In the genomic region with DNA sequence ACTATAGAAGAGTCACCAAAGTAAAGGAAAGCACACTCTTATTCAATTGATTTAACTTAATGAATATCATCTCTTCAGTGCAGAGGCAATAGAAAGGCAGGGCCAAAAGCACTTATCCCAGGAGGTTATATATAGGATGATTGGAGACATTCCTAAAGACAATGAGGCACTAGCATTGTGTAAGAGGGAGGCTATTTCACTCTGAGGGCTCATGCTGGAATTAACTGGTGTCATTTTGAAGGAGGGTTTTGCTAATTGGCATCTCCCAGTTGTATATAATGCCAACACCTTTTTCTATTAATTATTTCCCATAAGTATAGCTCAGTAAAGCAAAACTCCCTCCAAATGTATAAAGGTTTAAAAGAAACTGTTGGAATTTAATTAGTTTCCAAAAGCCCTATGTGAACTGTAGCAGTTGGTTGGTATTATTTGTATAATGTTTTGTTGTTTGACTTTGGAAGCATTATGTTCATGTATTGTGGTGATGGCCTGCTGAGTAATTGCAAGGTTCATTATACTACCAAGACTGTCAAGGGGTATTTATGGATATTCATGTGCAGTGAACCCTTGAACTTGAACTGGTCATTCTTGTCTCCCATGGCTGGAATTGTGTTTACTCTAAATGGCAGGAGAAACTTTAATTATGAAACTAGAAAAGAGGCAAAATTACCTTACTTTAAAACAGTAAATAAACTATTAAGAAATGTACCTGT, we compare ENCODE assay signal across 1 cellular context.
TF ChIP-seq lines count a peak whose summit lies in the region.

No MANE protein-coding gene starts in this region.

TF ChIP-seq in A549, 52 proteins besides CTCF, POLR2A, EP300 and RAD21 (continued from another document):
- TF ChIP-seq HEYL (CRISPR knock-in tag; IDR thresholded peaks at IDR 0.05) (no peak), ZSCAN20 (CRISPR knock-in tag; IDR thresholded peaks at IDR 0.05) (no peak), CHD4 (IDR thresholded peaks at IDR 0.05; ENCODE audit: borderline replicate concordance) (no peak), CBX8 (IDR thresholded peaks at IDR 0.05) (no peak), POLR2AphosphoS2 (conservative IDR thresholded peaks at IDR 0.05; ENCODE audit: low read length) (no peak), NPAS2 (CRISPR knock-in tag; IDR thresholded peaks at IDR 0.05; ENCODE audit: borderline replicate concordance) (no peak), TP53 (CRISPR knock-in tag; IDR thresholded peaks at IDR 0.05) (no peak)
